ENCODE assay signal across 1 cellular context in the genomic region with DNA sequence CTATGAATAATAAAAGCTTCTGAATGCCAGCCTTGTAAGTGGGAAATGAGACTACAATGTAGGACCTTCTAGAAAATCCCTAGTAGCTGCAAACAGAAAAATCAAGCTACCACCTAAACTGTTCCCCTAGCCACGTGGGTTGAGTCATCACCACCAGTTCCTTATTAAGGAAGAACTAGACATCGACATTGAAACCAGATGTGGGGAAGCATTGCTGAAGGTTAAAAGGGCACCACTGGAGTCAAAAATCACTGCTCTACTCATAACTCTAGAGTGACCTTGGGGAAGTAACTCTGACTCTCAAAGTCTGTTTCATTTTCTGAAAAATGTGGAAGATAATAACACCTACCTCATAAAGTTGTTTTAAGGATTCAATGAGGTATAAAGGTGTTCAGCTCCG.
TF ChIP-seq lines count a peak whose summit lies in the region.

No MANE protein-coding gene starts in this region.

TF ChIP-seq in K562, 482 proteins besides CTCF, POLR2A, EP300 and RAD21:
- TF ChIP-seq KLF6 (CRISPR knock-in tag; IDR thresholded peaks at IDR 0.05; ENCODE audit: borderline replicate concordance) (no peak), KDM5B (IDR thresholded peaks at IDR 0.05; ENCODE audit: insufficient replicate concordance, low read depth, low read length) (no peak), CTBP1 (IDR thresholded peaks at IDR 0.05; ENCODE audit: borderline replicate concordance) (no peak), NCOA4 (IDR thresholded peaks at IDR 0.05; ENCODE audit: partially characterized antibody) (no peak), ESRRA (IDR thresholded peaks at IDR 0.05; ENCODE audit: borderline replicate concordance, low read depth) (peak; percentile 88), KDM1A (IDR thresholded peaks at IDR 0.05) (peak in 1 of 2 experiments; percentile 16; a peak in 1 of 4 replicates), JUNB (CRISPR knock-in tag; conservative IDR thresholded peaks at IDR 0.05) (no peak), NFXL1 (CRISPR knock-in tag; IDR thresholded peaks at IDR 0.05) (no peak), PKNOX1 (IDR thresholded peaks at IDR 0.05) (no peak), FOSL1 (tag; conservative IDR thresholded peaks at IDR 0.05) (peak; percentile 60), GABPB1 (CRISPR knock-in tag; IDR thresholded peaks at IDR 0.05) (no peak)
TF ChIP-seq in K562: peak in this region for 3.
